In the genomic region with DNA sequence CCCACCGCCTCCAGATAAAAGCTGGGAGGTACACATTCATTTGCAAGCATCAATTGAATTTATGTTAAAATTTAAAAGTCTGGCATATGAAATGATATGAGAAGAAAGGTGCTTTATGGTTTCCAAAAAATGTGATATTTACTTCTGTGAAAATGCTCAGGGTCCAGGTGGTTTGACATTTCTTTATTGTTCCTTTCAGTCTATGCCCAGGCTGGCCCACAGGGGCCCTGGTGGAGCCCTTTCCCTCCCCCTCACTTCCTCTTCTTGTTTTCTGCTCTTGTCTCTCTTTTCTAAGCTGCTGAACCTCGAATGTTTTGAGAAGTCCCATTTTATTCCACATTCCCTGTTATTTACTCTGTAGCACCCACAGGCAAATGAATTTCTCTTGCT, we compare ENCODE assay signal across 10 cellular contexts.
DNase-seq lines count a peak whose midpoint lies in the region; ATAC-seq, FAIRE-seq and TF ChIP-seq lines count a peak whose summit lies in the region.
"Had no signal": no experiment of that assay in that cellular context is flagged by ENCODE, and none has a peak within 500 bp of the region (broad histone marks: within the 10 kb centered on the region; RNA-seq: fewer than 3 reads in every experiment).

No MANE protein-coding gene starts in this region.

- peaks cover 46% of the 10 kb centered on the region for H3K4me1 Mint-ChIP-seq in activated CD8-positive, alpha-beta T cell treated with anti-CD3 and anti-CD28 coated beads, Interleukin-2, amount 10 ng/mL, durations not matched to agents 7 days and 5 days (ENCODE audit: low read depth)

- TF ChIP-seq CTCF in foreskin keratinocyte (conservative IDR thresholded peaks at IDR 0.05) = no peak
- peak in 1 of 12 donors; percentile 9 for TF ChIP-seq CTCF in heart left ventricle (IDR thresholded peaks at IDR 0.05)

- H3K27ac Mint-ChIP-seq in activated CD8-positive, alpha-beta T cell treated with anti-CD3 and anti-CD28 coated beads, Interleukin-2, amount 10 ng/mL, durations not matched to agents 7 days and 5 days = peak overlapping the region; percentile 97

- no peaks in the 10 kb centered on the region for H3K27me3 Mint-ChIP-seq in activated CD8-positive, alpha-beta T cell treated with anti-CD3 and anti-CD28 coated beads, Interleukin-2, amount 10 ng/mL, durations not matched to agents 7 days and 5 days (ENCODE audit: low read depth)

- CTCF ChIA-PET in activated CD8-positive, alpha-beta T cell treated with anti-CD3 and anti-CD28 coated beads, Interleukin-2, amount 10 ng/mL, durations not matched to agents 7 days and 5 days (lab: Charles Lee) = interaction anchor here (0.7 to 3.6 kb wide), 9 partner anchors 18 to 128 kb away, joined by 3 to 26 read pairs (median 3); partner anchors contain the start of gene HS3ST3B1

- intact Hi-C loops in heart left ventricle (cut with DNase I) = no loop called here

- no peak for TF ChIP-seq POLR2A in heart left ventricle (IDR thresholded peaks at IDR 0.05)

- H3K4me3 ChIP-seq in small intestine (ENCODE audit: low read depth in 1 of 2, low read length in 2 of 2) (no peak overlapping the region), heart left ventricle (no peak overlapping the region)

- H3K36me3 Mint-ChIP-seq in activated CD8-positive, alpha-beta T cell treated with anti-CD3 and anti-CD28 coated beads, Interleukin-2, amount 10 ng/mL, durations not matched to agents 7 days and 5 days (ENCODE audit: low read depth) = peaks cover 9% of the 10 kb centered on the region

- H3K9me3 ChIP-seq in small intestine (ENCODE audit: control insufficient read depth, low read depth) = no peaks in the 10 kb centered on the region
- no peaks in the 10 kb centered on the region for H3K9me3 ChIP-seq in heart left ventricle

- H3K27ac ChIP-seq in small intestine (ENCODE audit: low read depth in 1 of 2, low read length in 1 of 2) = no peak overlapping the region
- H3K27ac ChIP-seq in foreskin keratinocyte = no peak overlapping the region
- peak overlapping the region in 1 of 12 donors; percentile 25 for H3K27ac ChIP-seq in heart left ventricle

- FAIRE-seq in small intestine (lab: Jason Lieb, UNC) = no peak
- no peak for FAIRE-seq in RCC 7860 (lab: Jason Lieb, UNC)
- FAIRE-seq: A204.1, astrocyte had no signal

- H3K9me3 Mint-ChIP-seq in activated CD8-positive, alpha-beta T cell treated with anti-CD3 and anti-CD28 coated beads, Interleukin-2, amount 10 ng/mL, durations not matched to agents 7 days and 5 days (ENCODE audit: insufficient read depth) = no peaks in the 10 kb centered on the region

- peak; percentile 53 for ATAC-seq in HG03196 (IDR thresholded peaks at IDR 0.05; ENCODE audit: unreplicated experiment)
- peak; percentile 71 for ATAC-seq in activated CD8-positive, alpha-beta T cell treated with anti-CD3 and anti-CD28 coated beads, Interleukin-2, amount 10 ng/mL, durations not matched to agents 7 days and 5 days
- ATAC-seq in foreskin keratinocyte = no peak
- ATAC-seq in heart left ventricle = no peak

- no peaks in the 10 kb centered on the region for H3K36me3 ChIP-seq in small intestine (ENCODE audit: control insufficient read depth in 2 of 2, insufficient read depth in 2 of 2, low read length in 2 of 2)
- no peaks in the 10 kb centered on the region for H3K36me3 ChIP-seq in heart left ventricle

- H3K4me1 ChIP-seq in small intestine (ENCODE audit: control insufficient read depth in 2 of 2, insufficient read depth in 1 of 2, low read depth in 1 of 2, low read length in 1 of 2) (peaks cover 0 to 3% of the 10 kb centered on the region in 2 donors), foreskin keratinocyte (no peaks in the 10 kb centered on the region), heart left ventricle (peaks cover 0 to 23% (median 0%) of the 10 kb centered on the region in 12 donors)

- POLR2A ChIA-PET in activated CD8-positive, alpha-beta T cell treated with anti-CD3 and anti-CD28 coated beads, Interleukin-2, amount 10 ng/mL, durations not matched to agents 7 days and 5 days (lab: Charles Lee) = interaction anchor here (0.8 to 2.7 kb wide), 7 partner anchors 16 to 132 kb away, joined by 3 to 22 read pairs (median 4); partner anchors contain the start of gene HS3ST3B1

- peak overlapping the region; percentile 65 for H3K4me3 Mint-ChIP-seq in activated CD8-positive, alpha-beta T cell treated with anti-CD3 and anti-CD28 coated beads, Interleukin-2, amount 10 ng/mL, durations not matched to agents 7 days and 5 days

- 17 to 23% (median 22%) methylated on average over 2 of the region's 2 CpGs for WGBS in small intestine, 3 donors
- WGBS in heart left ventricle, 4 donors = 27 to 43% (median 41%) methylated on average over 2 of the region's 2 CpGs

- DNase-seq in SKM-1 (lab: John Stamatoyannopoulos, UW; ENCODE audit: unreplicated experiment) (peak; percentile 4), SKM-1 treated with dmso at 0.1 percent for 144 hours (lab: John Stamatoyannopoulos, UW; ENCODE audit: unreplicated experiment) (no peak), small intestine (peak; percentile 4), foreskin keratinocyte (no peak), heart left ventricle (no peak), RCC 7860 (ENCODE audit: low spot score) (no peak)
- peak; percentile 64 for DNase-seq in activated CD8-positive, alpha-beta T cell treated with anti-CD3 and anti-CD28 coated beads, Interleukin-2, amount 10 ng/mL, durations not matched to agents 7 days and 5 days

- H3K27me3 ChIP-seq in small intestine (ENCODE audit: control insufficient read depth in 2 of 2, insufficient read depth in 2 of 2, low read length in 2 of 2) = no peaks in the 10 kb centered on the region
- H3K27me3 ChIP-seq in foreskin keratinocyte = no peaks in the 10 kb centered on the region
- H3K27me3 ChIP-seq in heart left ventricle = no peaks in the 10 kb centered on the region

Comparison
In these comparisons a context has a peak if more than half of its experiments do, and no peak if none do; other contexts are left out.
1. DNase-seq: peak in SKM-1 (single experiment), activated CD8-positive, alpha-beta T cell treated with anti-CD3 and anti-CD28 coated beads, Interleukin-2, amount 10 ng/mL, durations not matched to agents 7 days and 5 days (single experiment) and small intestine (single experiment); none in SKM-1 treated with dmso at 0.1 percent for 144 hours (single experiment), foreskin keratinocyte (0 of 2), heart left ventricle (0 of 5) and RCC 7860 (single experiment).
2. ATAC-seq: peak in HG03196 (single experiment) and activated CD8-positive, alpha-beta T cell treated with anti-CD3 and anti-CD28 coated beads, Interleukin-2, amount 10 ng/mL, durations not matched to agents 7 days and 5 days (single experiment); none in foreskin keratinocyte (single experiment) and heart left ventricle (0 of 4).